ENCODE assay signal across 26 cellular contexts in genomic region chr16:11050536-11050935, GRCh38.
DNase-seq lines count a peak whose midpoint lies in the region; ATAC-seq and TF ChIP-seq lines count a peak whose summit lies in the region.
"Had no signal": no experiment of that assay in that cellular context is flagged by ENCODE, and none has a peak within 500 bp of the region (broad histone marks: within the 10 kb centered on the region; RNA-seq: fewer than 3 reads in every experiment).

No MANE protein-coding gene starts in this region.

- dilution Hi-C loops in IMR-90 (cut with HindIII; ENCODE audit: low sequenced_read_pairs, unreplicated experiment) = no loop called here

- in situ Hi-C loops in IMR-90 (cut with MboI; ENCODE audit: low sequenced_read_pairs) = no loop called here

- 0 out of 2 replicates have a peak overlapping the region, but pooled peaks have one; percentile 23 for H3K14ac ChIP-seq in IMR-90 (replicated peaks; ENCODE audit: low read depth, low read length)

- no peak for TF ChIP-seq EP300 in sigmoid colon (IDR thresholded peaks at IDR 0.05)

- TF ChIP-seq CTCF in IMR-90 (conservative IDR thresholded peaks at IDR 0.05; ENCODE audit: low read depth, low read length) (no peak), sigmoid colon (IDR thresholded peaks at IDR 0.05) (no peak)

- no peak overlapping the region for H4K5ac ChIP-seq in IMR-90 (ENCODE audit: low read depth, low read length)

- no peak overlapping the region for H3K56ac ChIP-seq in IMR-90 (ENCODE audit: extremely low read depth, insufficient read depth, low read length)

- no peak for ATAC-seq in activated T-cell treated with anti-CD3 and anti-CD28 coated beads, Interleukin-2, amount 50 U/mL, for 4 hours
- ATAC-seq in IMR-90 (ENCODE audit: low read depth) (no peak), HG02852 (IDR thresholded peaks at IDR 0.05; ENCODE audit: unreplicated experiment) (no peak), HG02642 (IDR thresholded peaks at IDR 0.05; ENCODE audit: poor library complexity, unreplicated experiment) (no peak)
- ATAC-seq: left ventricle myocardium superior; naive thymus-derived CD8-positive, alpha-beta T cell had no signal

- H3K9me3 Mint-ChIP-seq in activated T-cell treated with anti-CD3 and anti-CD28 coated beads, Interleukin-2, amount 50 U/mL, for 24 hours = no peaks in the 10 kb centered on the region
- H3K9me3 Mint-ChIP-seq in activated T-cell treated with anti-CD3 and anti-CD28 coated beads, Interleukin-2, amount 50 U/mL, for 4 hours = no peaks in the 10 kb centered on the region
- H3K9me3 Mint-ChIP-seq in activated T-helper 2 cell treated with anti-CD3 and anti-CD28 coated beads, Interferon-gamma antibody, Interleukin-2, Interleukin-4, amounts not matched to agents 10 μg/mL and 5 μg/mL and 100 μg/mL, durations not matched to agents 14 hours and 24 hours and 36 hours = no peaks in the 10 kb centered on the region
- H3K9me3 Mint-ChIP-seq in CD8-positive, alpha-beta memory T cell = no peaks in the 10 kb centered on the region
- H3K9me3 Mint-ChIP-seq: naive thymus-derived CD8-positive, alpha-beta T cell had no signal

- POLR2A ChIA-PET in IMR-90 (lab: Charles Lee; ENCODE audit: unreplicated experiment) = no interaction called here
- POLR2A ChIA-PET in CD8-positive, alpha-beta memory T cell (lab: Charles Lee) = interaction anchor here (0.5 kb wide), 1 partner anchor 18 kb away, joined by 4 read pairs; no protein-coding TSS in a partner anchor

- no peaks in the 10 kb centered on the region for H3K9me3 ChIP-seq in IMR-90 (ENCODE audit: control insufficient read depth, insufficient read depth, low read length)
- no peaks in the 10 kb centered on the region for H3K9me3 ChIP-seq in sigmoid colon
- H3K9me3 ChIP-seq in CD8-positive, alpha-beta memory T cell (ENCODE audit: low read length) = no peaks in the 10 kb centered on the region
- H3K9me3 ChIP-seq: breast epithelium, SJSA1 had no signal

- H2AFZ ChIP-seq in IMR-90 (replicated peaks; ENCODE audit: low read length, poor library complexity) = no peak overlapping the region

- H3K18ac ChIP-seq in IMR-90 (ENCODE audit: low read depth, low read length) = no peak overlapping the region

- no peak overlapping the region for H2BK120ac ChIP-seq in IMR-90 (ENCODE audit: low read depth, low read length)

- no peaks in the 10 kb centered on the region for H3K27me3 Mint-ChIP-seq in activated T-cell treated with anti-CD3 and anti-CD28 coated beads, Interleukin-2, amount 50 U/mL, for 24 hours
- H3K27me3 Mint-ChIP-seq in activated T-cell treated with anti-CD3 and anti-CD28 coated beads, Interleukin-2, amount 50 U/mL, for 4 hours (ENCODE audit: low read depth) = no peaks in the 10 kb centered on the region
- no peaks in the 10 kb centered on the region for H3K27me3 Mint-ChIP-seq in activated T-helper 2 cell treated with anti-CD3 and anti-CD28 coated beads, Interferon-gamma antibody, Interleukin-2, Interleukin-4, amounts not matched to agents 10 μg/mL and 5 μg/mL and 100 μg/mL, durations not matched to agents 14 hours and 24 hours and 36 hours (ENCODE audit: low read depth)
- no peaks in the 10 kb centered on the region for H3K27me3 Mint-ChIP-seq in CD8-positive, alpha-beta memory T cell
- H3K27me3 Mint-ChIP-seq: naive thymus-derived CD8-positive, alpha-beta T cell had no signal

- WGBS in IMR-90 (ENCODE audit: extremely low coverage in 2 of 2, insufficient read length in 1 of 2), 2 experiments = 95% methylated on average over 5 of the region's 7 CpGs; no CpG with 5 or more reads in 1 of the 2 experiments
- 93 to 94% methylated on average over 7 of the region's 7 CpGs for WGBS in sigmoid colon, 2 donors

- H3K27me3 ChIP-seq in IMR-90 (ENCODE audit: control insufficient read depth, insufficient read depth, low read length) (no peaks in the 10 kb centered on the region), sigmoid colon (no peaks in the 10 kb centered on the region)
- H3K27me3 ChIP-seq in CD8-positive, alpha-beta memory T cell (ENCODE audit: insufficient read depth, low read length, poor library complexity, severe bottlenecking) = no peaks in the 10 kb centered on the region
- H3K27me3 ChIP-seq: breast epithelium, SJSA1 had no signal

- H3K23ac ChIP-seq in IMR-90 (ENCODE audit: low read depth, low read length) = no peak overlapping the region

- TF ChIP-seq POLR2A in IMR-90 (IDR thresholded peaks at IDR 0.05; ENCODE audit: low read depth, low read length) (no peak), sigmoid colon (IDR thresholded peaks at IDR 0.05) (no peak)

- no peak overlapping the region for H3K4me3 Mint-ChIP-seq in activated T-cell treated with anti-CD3 and anti-CD28 coated beads, Interleukin-2, amount 50 U/mL, for 24 hours
- H3K4me3 Mint-ChIP-seq in activated T-cell treated with anti-CD3 and anti-CD28 coated beads, Interleukin-2, amount 50 U/mL, for 4 hours = no peak overlapping the region
- no peak overlapping the region for H3K4me3 Mint-ChIP-seq in activated T-helper 2 cell treated with anti-CD3 and anti-CD28 coated beads, Interferon-gamma antibody, Interleukin-2, Interleukin-4, amounts not matched to agents 10 μg/mL and 5 μg/mL and 100 μg/mL, durations not matched to agents 14 hours and 24 hours and 36 hours (ENCODE audit: low read depth)
- H3K4me3 Mint-ChIP-seq in CD8-positive, alpha-beta memory T cell = peak overlapping the region in 1 of 7 donors; percentile 66

- intact Hi-C loops in IMR-90 (cut with micrococcal nuclease) = no loop called here
- intact Hi-C loops in activated T-helper 2 cell treated with anti-CD3 and anti-CD28 coated beads, Interferon-gamma antibody, Interleukin-2, Interleukin-4, amounts not matched to agents 10 μg/mL and 5 μg/mL and 100 μg/mL, durations not matched to agents 14 hours and 24 hours and 36 hours (cut with micrococcal nuclease) = no loop called here
- intact Hi-C loops in sigmoid colon (cut with DNase I) = no loop called here

- H3K9ac ChIP-seq in IMR-90 (ENCODE audit: low read depth, low read length) = no peak overlapping the region
- H3K9ac ChIP-seq: KMS-11 had no signal

- no peaks in the 10 kb centered on the region for H4K20me1 ChIP-seq in IMR-90 (ENCODE audit: insufficient read depth, low read length)

- H2BK15ac ChIP-seq in IMR-90 (ENCODE audit: low read depth, low read length) = no peak overlapping the region

- H2BK5ac ChIP-seq in IMR-90 (ENCODE audit: low read depth, low read length, poor library complexity, severe bottlenecking) = no peak overlapping the region

- H3K4me3 ChIP-seq in IMR-90 (ENCODE audit: insufficient read depth, low read depth, low read length) (no peak overlapping the region), sigmoid colon (no peak overlapping the region)
- H3K4me3 ChIP-seq in CD8-positive, alpha-beta memory T cell (ENCODE audit: low read length) = no peak overlapping the region
- H3K4me3 ChIP-seq: breast epithelium, SJSA1, skin epidermis had no signal

- peak overlapping the region; percentile 50 for H2AK9ac ChIP-seq in IMR-90 (replicated peaks; ENCODE audit: low read depth, low read length, poor library complexity)

- BruUV-seq in IMR-90 (replicated peaks; lab: Mats Ljungman, UMichigan) = no TSS peak

- H3K4me2 ChIP-seq in IMR-90 (ENCODE audit: low read depth, low read length) = no peak overlapping the region
- H3K4me2 ChIP-seq: KMS-11 had no signal

- H3K36me3 ChIP-seq in IMR-90 (ENCODE audit: control insufficient read depth, insufficient read depth, low read length) (peaks cover 21% of the 10 kb centered on the region), sigmoid colon (peaks cover 0 to 27% (median 7%) of the 10 kb centered on the region in 4 donors)
- H3K36me3 ChIP-seq in CD8-positive, alpha-beta memory T cell (ENCODE audit: insufficient read depth, low read length) = peaks cover 14% of the 10 kb centered on the region

- H3K4ac ChIP-seq in IMR-90 (ENCODE audit: low read depth, low read length) = no peak overlapping the region; the same call in 1 of the 2 replicates

- no peak for DNase-seq in activated T-cell treated with anti-CD3 and anti-CD28 coated beads, Interleukin-2, amount 50 U/mL, for 24 hours
- no peak for DNase-seq in activated T-cell treated with anti-CD3 and anti-CD28 coated beads, Interleukin-2, amount 50 U/mL, for 4 hours
- DNase-seq in IMR-90 = no peak
- DNase-seq in activated T-helper 2 cell treated with anti-CD3 and anti-CD28 coated beads, Interferon-gamma antibody, Interleukin-2, Interleukin-4, amounts not matched to agents 10 μg/mL and 5 μg/mL and 100 μg/mL, durations not matched to agents 14 hours and 24 hours and 36 hours (ENCODE audit: low spot score) = no peak
- peak; percentile 40 for DNase-seq in sigmoid colon
- DNase-seq in CD8-positive, alpha-beta memory T cell = no peak
- DNase-seq: ACHN; activated CD4-positive, CD25-positive, alpha-beta regulatory T cell treated with anti-CD3 and anti-CD28 coated beads, Interleukin-2, amount 50 U/mL, for 72 hours; activated naive CD4-positive, alpha-beta T cell; effector CD8-positive, alpha-beta T cell; erythroblast; glutamatergic neuron; left ventricle myocardium superior; midbrain; naive thymus-derived CD8-positive, alpha-beta T cell; NCI-H1417 treated with DMSO at 0.1 percent for 48 hours; NCI-H446; NCI-H774; stimulated activated CD8-positive, alpha-beta memory T cell treated with anti-CD3 and anti-CD28 coated beads, Interleukin-4, amount 100 ng/mL, for 48 hours; trophoblast cell had no signal

- CTCF ChIA-PET in IMR-90 (lab: Yijun Ruan, JAX) = no interaction called here
- CTCF ChIA-PET in CD8-positive, alpha-beta memory T cell (lab: Charles Lee) = interaction anchor here (1.1 kb wide), 1 partner anchor 67 kb away, joined by 3 read pairs; no protein-coding TSS in a partner anchor

- 0 out of 4 replicates have a peak overlapping the region, but pooled peaks of 1 of the 2 experiments have one; percentile 19 for H4K8ac ChIP-seq in IMR-90 (ENCODE audit: low read depth in 2 of 2, low read length in 2 of 2)

- peaks cover 3 to 21% of the 10 kb centered on the region in 2 experiments; a peak in 1 of 4 replicates for H3K79me1 ChIP-seq in IMR-90 (ENCODE audit: low read depth in 1 of 2, low read length in 2 of 2)

- no peak for TF ChIP-seq RAD21 in IMR-90 (IDR thresholded peaks at IDR 0.05; ENCODE audit: low read length)

- H2AK5ac ChIP-seq in IMR-90 (ENCODE audit: low read depth, low read length) = no peak overlapping the region; the same call in 1 of the 2 replicates

- H3K27ac Mint-ChIP-seq in activated T-cell treated with anti-CD3 and anti-CD28 coated beads, Interleukin-2, amount 50 U/mL, for 24 hours = peak overlapping the region; percentile 96
- H3K27ac Mint-ChIP-seq in activated T-helper 2 cell treated with anti-CD3 and anti-CD28 coated beads, Interferon-gamma antibody, Interleukin-2, Interleukin-4, amounts not matched to agents 10 μg/mL and 5 μg/mL and 100 μg/mL, durations not matched to agents 14 hours and 24 hours and 36 hours = peak overlapping the region; percentile 50
- H3K27ac Mint-ChIP-seq in CD8-positive, alpha-beta memory T cell = peak overlapping the region in 4 of 8 donors; percentile 1 to 71 (median 51)

- H4K91ac ChIP-seq in IMR-90 (ENCODE audit: insufficient read depth, low read depth, low read length) = 0 out of 2 replicates have a peak overlapping the region, but pooled peaks have one; percentile 23

- peaks cover 94% of the 10 kb centered on the region for H3K36me3 Mint-ChIP-seq in activated T-cell treated with anti-CD3 and anti-CD28 coated beads, Interleukin-2, amount 50 U/mL, for 24 hours (ENCODE audit: low read depth)
- H3K36me3 Mint-ChIP-seq in activated T-cell treated with anti-CD3 and anti-CD28 coated beads, Interleukin-2, amount 50 U/mL, for 4 hours (ENCODE audit: insufficient read depth) = peaks cover 31% of the 10 kb centered on the region
- peaks cover 87% of the 10 kb centered on the region for H3K36me3 Mint-ChIP-seq in activated T-helper 2 cell treated with anti-CD3 and anti-CD28 coated beads, Interferon-gamma antibody, Interleukin-2, Interleukin-4, amounts not matched to agents 10 μg/mL and 5 μg/mL and 100 μg/mL, durations not matched to agents 14 hours and 24 hours and 36 hours (ENCODE audit: low read depth)
- peaks cover 8 to 57% (median 8%) of the 10 kb centered on the region in 3 donors for H3K36me3 Mint-ChIP-seq in CD8-positive, alpha-beta memory T cell

- no peak overlapping the region for H3K27ac ChIP-seq in IMR-90 (ENCODE audit: insufficient read depth, low read length)
- H3K27ac ChIP-seq in sigmoid colon = no peak overlapping the region
- no peak overlapping the region for H3K27ac ChIP-seq in CD8-positive, alpha-beta memory T cell (ENCODE audit: low read depth, low read length)
- H3K27ac ChIP-seq: breast epithelium, KMS-11, skin epidermis had no signal

- peaks cover 87% of the 10 kb centered on the region for H3K4me1 Mint-ChIP-seq in activated T-cell treated with anti-CD3 and anti-CD28 coated beads, Interleukin-2, amount 50 U/mL, for 24 hours (ENCODE audit: low read depth)
- H3K4me1 Mint-ChIP-seq in activated T-cell treated with anti-CD3 and anti-CD28 coated beads, Interleukin-2, amount 50 U/mL, for 4 hours (ENCODE audit: low read depth) = peaks cover 34% of the 10 kb centered on the region
- H3K4me1 Mint-ChIP-seq in activated T-helper 2 cell treated with anti-CD3 and anti-CD28 coated beads, Interferon-gamma antibody, Interleukin-2, Interleukin-4, amounts not matched to agents 10 μg/mL and 5 μg/mL and 100 μg/mL, durations not matched to agents 14 hours and 24 hours and 36 hours (ENCODE audit: low read depth) = peaks cover 89% of the 10 kb centered on the region
- H3K4me1 Mint-ChIP-seq in CD8-positive, alpha-beta memory T cell = peaks cover 26 to 35% (median 33%) of the 10 kb centered on the region in 3 donors

- peaks cover 31% of the 10 kb centered on the region for H3K9me1 ChIP-seq in IMR-90 (ENCODE audit: insufficient read depth, low read length)

- H2BK20ac ChIP-seq in IMR-90 (ENCODE audit: low read depth, low read length) = 0 out of 2 replicates have a peak overlapping the region, but pooled peaks have one; percentile 18

- H3K4me1 ChIP-seq in IMR-90 (ENCODE audit: control insufficient read depth, insufficient read depth, low read length) (peaks cover 21% of the 10 kb centered on the region), sigmoid colon (peaks cover 0 to 21% (median 15%) of the 10 kb centered on the region in 4 donors)
- peaks cover 32% of the 10 kb centered on the region for H3K4me1 ChIP-seq in CD8-positive, alpha-beta memory T cell (ENCODE audit: insufficient read depth, low read length)
- H3K4me1 ChIP-seq: breast epithelium had no signal
